Comparison of ENCODE assay signal across 8 cellular contexts in the genomic region with DNA sequence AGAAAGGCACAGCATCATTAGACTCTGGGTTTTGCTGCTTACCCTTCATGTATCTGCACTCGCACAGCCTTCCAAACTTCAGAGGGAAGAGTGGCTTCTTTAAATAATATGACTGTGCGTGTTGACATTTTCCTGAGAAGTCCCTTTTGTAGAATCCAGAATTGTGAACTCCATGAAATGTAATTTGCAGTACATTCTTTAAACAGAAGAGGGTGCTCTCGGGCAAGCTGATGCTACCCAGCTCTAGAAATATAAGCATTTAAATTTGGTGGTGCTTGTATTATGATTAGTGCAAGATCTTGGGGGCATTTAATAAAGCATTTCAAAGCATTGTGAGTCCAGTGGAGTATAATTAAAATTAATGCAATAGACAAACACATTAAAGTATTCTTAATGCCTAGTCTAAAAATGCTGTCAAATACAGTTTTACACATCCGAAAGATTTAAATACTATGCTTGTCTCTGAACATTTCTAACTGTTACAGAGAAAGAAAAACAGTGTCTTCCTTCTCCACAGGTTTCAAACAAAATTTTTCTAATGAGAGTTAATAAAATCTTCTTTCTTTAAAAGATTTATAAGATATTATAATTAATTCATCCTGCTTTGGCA. TPM values are rescaled to one million over a fixed set of nuclear protein-coding genes. Genes with fewer than 3 reads are reported as not detected.
DNase-seq lines count a peak whose midpoint lies in the region; ATAC-seq and TF ChIP-seq lines count a peak whose summit lies in the region.

No MANE protein-coding gene starts in this region.

- H3K27ac Mint-ChIP-seq in progenitor cell of endocrine pancreas, result no peak overlapping the region
- no peak overlapping the region for H3K27ac Mint-ChIP-seq in activated CD4-positive, alpha-beta memory T cell treated with anti-CD3 and anti-CD28 coated beads for 36 hours

- no peaks in the 10 kb centered on the region for H4K20me1 ChIP-seq in IMR-90 (ENCODE audit: insufficient read depth, low read length)

- H3K4me1 Mint-ChIP-seq in progenitor cell of endocrine pancreas (ENCODE audit: low read depth), result peaks cover 2% of the 10 kb centered on the region
- H3K4me1 Mint-ChIP-seq in activated CD4-positive, alpha-beta memory T cell treated with anti-CD3 and anti-CD28 coated beads for 36 hours (ENCODE audit: low read depth), result no peaks in the 10 kb centered on the region

- H3K4me3 ChIP-seq in IMR-90 (ENCODE audit: insufficient read depth, low read depth, low read length), result no peak overlapping the region
- no peak overlapping the region for H3K4me3 ChIP-seq in esophagus muscularis mucosa

- no peaks in the 10 kb centered on the region for H3K9me1 ChIP-seq in IMR-90 (ENCODE audit: insufficient read depth, low read length)

- H2AK9ac ChIP-seq in IMR-90 (replicated peaks; ENCODE audit: low read depth, low read length, poor library complexity), result no peak overlapping the region

- H4K91ac ChIP-seq in IMR-90 (ENCODE audit: insufficient read depth, low read depth, low read length), result 0 out of 2 replicates have a peak overlapping the region, but pooled peaks have one; percentile 58

- peak overlapping the region; percentile 52; the same call in 1 of the 2 replicates for H2BK20ac ChIP-seq in IMR-90 (ENCODE audit: low read depth, low read length)

- H3K9me3 Mint-ChIP-seq in progenitor cell of endocrine pancreas (ENCODE audit: low read depth), result no peaks in the 10 kb centered on the region
- no peaks in the 10 kb centered on the region for H3K9me3 Mint-ChIP-seq in activated CD4-positive, alpha-beta memory T cell treated with anti-CD3 and anti-CD28 coated beads for 36 hours

- intact Hi-C loops in IMR-90 (cut with micrococcal nuclease), result loop anchor here (1.0 to 5.0 kb wide), 10 partner anchors 92 to 1892 kb away; no protein-coding TSS in a partner anchor
- intact Hi-C loops in esophagus muscularis mucosa (cut with DNase I), result loop anchor here (2.0 kb wide), 1 partner anchor 126 kb away; no protein-coding TSS in a partner anchor
- intact Hi-C loops in activated CD4-positive, alpha-beta memory T cell treated with anti-CD3 and anti-CD28 coated beads for 36 hours (cut with micrococcal nuclease), result loop anchor here (5.0 kb wide), 3 partner anchors 347 to 1892 kb away; no protein-coding TSS in a partner anchor

- 0% methylated on average over 1 of the region's 4 CpGs; no CpG with 5 or more reads in 1 of the 2 experiments for WGBS in IMR-90 (ENCODE audit: extremely low coverage in 2 of 2, insufficient read length in 1 of 2), 2 experiments
- 29% methylated on average over 4 of the region's 4 CpGs for WGBS in esophagus muscularis mucosa

- no peak for TF ChIP-seq EP300 in esophagus muscularis mucosa (IDR thresholded peaks at IDR 0.05)

- no peak overlapping the region for H3K4me2 ChIP-seq in IMR-90 (ENCODE audit: low read depth, low read length)

- peak overlapping the region; percentile 77 for H2AFZ ChIP-seq in IMR-90 (replicated peaks; ENCODE audit: low read length, poor library complexity)

- POLR2A ChIA-PET in IMR-90 (lab: Charles Lee; ENCODE audit: unreplicated experiment), result interaction anchor here (0.5 kb wide), 1 partner anchor 1436 kb away, joined by 11 read pairs; no protein-coding TSS in a partner anchor
- POLR2A ChIA-PET in activated CD4-positive, alpha-beta memory T cell treated with anti-CD3 and anti-CD28 coated beads for 36 hours (lab: Charles Lee), result no interaction called here

- H2BK120ac ChIP-seq in IMR-90 (ENCODE audit: low read depth, low read length), result peak overlapping the region; percentile 68; the same call in 1 of the 2 replicates

- H2AK5ac ChIP-seq in IMR-90 (ENCODE audit: low read depth, low read length), result 0 out of 2 replicates have a peak overlapping the region, but pooled peaks have one; percentile 75

- H3K27me3 ChIP-seq in IMR-90 (ENCODE audit: control insufficient read depth, insufficient read depth, low read length) (no peaks in the 10 kb centered on the region), esophagus muscularis mucosa (no peaks in the 10 kb centered on the region)

- in situ Hi-C loops in IMR-90 (cut with MboI; ENCODE audit: low sequenced_read_pairs), result loop anchor here (5.0 to 10.0 kb wide), 2 partner anchors 344 to 1892 kb away; no protein-coding TSS in a partner anchor

- no peak overlapping the region for H4K5ac ChIP-seq in IMR-90 (ENCODE audit: low read depth, low read length)

- BruUV-seq in IMR-90 (replicated peaks; lab: Mats Ljungman, UMichigan), result no TSS peak

- CTCF ChIA-PET in IMR-90 (lab: Yijun Ruan, JAX), result interaction anchor here (1.4 kb wide), 2 partner anchors 128 to 1802 kb away, joined by 3 to 4 read pairs; no protein-coding TSS in a partner anchor
- CTCF ChIA-PET in activated CD4-positive, alpha-beta memory T cell treated with anti-CD3 and anti-CD28 coated beads for 36 hours (lab: Charles Lee), result interaction anchor here (1.0 to 1.6 kb wide), 2 partner anchors 9 to 17 kb away, joined by 4 to 5 read pairs; a partner anchor contains a TSS

- H3K79me1 ChIP-seq in IMR-90 (ENCODE audit: low read depth in 1 of 2, low read length in 2 of 2), result no peaks in the 10 kb centered on the region

- peak overlapping the region; percentile 83 for H2BK5ac ChIP-seq in IMR-90 (ENCODE audit: low read depth, low read length, poor library complexity, severe bottlenecking)

- peaks cover 3% of the 10 kb centered on the region; the same call in 1 of the 2 replicates for H3K36me3 ChIP-seq in IMR-90 (ENCODE audit: control insufficient read depth, insufficient read depth, low read length)
- H3K36me3 ChIP-seq in esophagus muscularis mucosa, result peaks cover 11 to 38% (median 20%) of the 10 kb centered on the region in 4 donors

- no peak overlapping the region for H3K4me3 Mint-ChIP-seq in progenitor cell of endocrine pancreas (ENCODE audit: low read depth)
- no peak overlapping the region for H3K4me3 Mint-ChIP-seq in activated CD4-positive, alpha-beta memory T cell treated with anti-CD3 and anti-CD28 coated beads for 36 hours

- H3K4me1 ChIP-seq in IMR-90 (ENCODE audit: control insufficient read depth, insufficient read depth, low read length), result peaks cover 7% of the 10 kb centered on the region
- H3K4me1 ChIP-seq in esophagus muscularis mucosa, result peaks cover 0 to 38% (median 34%) of the 10 kb centered on the region in 4 donors

- no peak overlapping the region for H2BK15ac ChIP-seq in IMR-90 (ENCODE audit: low read depth, low read length)

- H3K9ac ChIP-seq in IMR-90 (ENCODE audit: low read depth, low read length), result peak overlapping the region; percentile 78; the same call in 1 of the 2 replicates

- dilution Hi-C loops in IMR-90 (cut with HindIII; ENCODE audit: low sequenced_read_pairs, unreplicated experiment), result no loop called here

- H3K9me3 ChIP-seq in IMR-90 (ENCODE audit: control insufficient read depth, insufficient read depth, low read length), result no peaks in the 10 kb centered on the region
- no peaks in the 10 kb centered on the region for H3K9me3 ChIP-seq in esophagus muscularis mucosa

- DNase-seq in NCI-H1436 (lab: John Stamatoyannopoulos, UW), result peak; percentile 49
- no peak for DNase-seq in NCI-H1436 treated with DMSO at 0.1 percent for 48 hours (lab: John Stamatoyannopoulos, UW)
- DNase-seq in IMR-90, result peak; percentile 67
- DNase-seq in RKO (ENCODE audit: low spot score), result peak; percentile 52
- DNase-seq in esophagus muscularis mucosa (ENCODE audit: extremely low spot score), result no peak
- no peak for DNase-seq in progenitor cell of endocrine pancreas (ENCODE audit: low spot score, unreplicated experiment)
- DNase-seq in activated CD4-positive, CD25-positive, alpha-beta regulatory T cell (lab: John Stamatoyannopoulos, UW), result no peak
- DNase-seq in activated CD4-positive, alpha-beta memory T cell treated with anti-CD3 and anti-CD28 coated beads for 36 hours, result no peak

- no peak for TF ChIP-seq POLR2A in IMR-90 (IDR thresholded peaks at IDR 0.05; ENCODE audit: low read depth, low read length)
- TF ChIP-seq POLR2A in esophagus muscularis mucosa (IDR thresholded peaks at IDR 0.05; ENCODE audit: low read depth), result no peak

- peak; percentile 86 for ATAC-seq in IMR-90 (ENCODE audit: low read depth)

- peak; percentile 94 for TF ChIP-seq RAD21 in IMR-90 (IDR thresholded peaks at IDR 0.05; ENCODE audit: low read length)

- 0 out of 4 replicates have a peak overlapping the region, but pooled peaks of 1 of the 2 experiments have one; percentile 52 for H4K8ac ChIP-seq in IMR-90 (ENCODE audit: low read depth in 2 of 2, low read length in 2 of 2)

- H3K56ac ChIP-seq in IMR-90 (ENCODE audit: extremely low read depth, insufficient read depth, low read length), result no peak overlapping the region

- peak overlapping the region; percentile 66 for H3K27ac ChIP-seq in IMR-90 (ENCODE audit: insufficient read depth, low read length)
- peak overlapping the region in 3 of 4 donors; percentile 5 to 30 (median 29) for H3K27ac ChIP-seq in esophagus muscularis mucosa (replicated peaks in 1 of 4)

- H3K27me3 Mint-ChIP-seq in progenitor cell of endocrine pancreas, result no peaks in the 10 kb centered on the region
- peaks cover 4% of the 10 kb centered on the region for H3K27me3 Mint-ChIP-seq in activated CD4-positive, alpha-beta memory T cell treated with anti-CD3 and anti-CD28 coated beads for 36 hours

- TF ChIP-seq CTCF in IMR-90 (conservative IDR thresholded peaks at IDR 0.05; ENCODE audit: low read depth, low read length), result peak; percentile 85
- TF ChIP-seq CTCF in esophagus muscularis mucosa (IDR thresholded peaks at IDR 0.05), result peak; percentile 56 to 77 (median 75)
- TF ChIP-seq CTCF in progenitor cell of endocrine pancreas (IDR thresholded peaks at IDR 0.05; ENCODE audit: unreplicated experiment), result peak; percentile 76

- peak overlapping the region; percentile 47; the same call in 1 of the 2 replicates for H3K4ac ChIP-seq in IMR-90 (ENCODE audit: low read depth, low read length)

- no peak overlapping the region for H3K23ac ChIP-seq in IMR-90 (ENCODE audit: low read depth, low read length)

- H3K36me3 Mint-ChIP-seq in progenitor cell of endocrine pancreas (ENCODE audit: insufficient read depth), result no peaks in the 10 kb centered on the region
- H3K36me3 Mint-ChIP-seq in activated CD4-positive, alpha-beta memory T cell treated with anti-CD3 and anti-CD28 coated beads for 36 hours, result no peaks in the 10 kb centered on the region

- H3K14ac ChIP-seq in IMR-90 (replicated peaks; ENCODE audit: low read depth, low read length), result 0 out of 2 replicates have a peak overlapping the region, but pooled peaks have one; percentile 50

- no peak overlapping the region for H3K18ac ChIP-seq in IMR-90 (ENCODE audit: low read depth, low read length)

TF ChIP-seq in IMR-90, 13 proteins besides CTCF, POLR2A, EP300 and RAD21:
- TF ChIP-seq MXI1 (IDR thresholded peaks at IDR 0.05; ENCODE audit: borderline replicate concordance, low read depth, low read length) (no peak), SMC3 (IDR thresholded peaks at IDR 0.05; ENCODE audit: low read depth, low read length) (peak; percentile 84)
TF ChIP-seq in IMR-90: peak in this region for 1.

RNA-seq across cellular contexts. Expression of a gene that starts 17.3 kb away (rescaled TPM):
- total RNA-seq in IMR-90 (2012; rRNA removed) (not detected in 2 replicates), esophagus muscularis mucosa (10 to 100 TPM; 11.8 to 39.5 (median 18.7) TPM), progenitor cell of endocrine pancreas (not detected in 2 replicates)
- polyA plus RNA-seq in IMR-90 (2012; rRNA removed), result not detected in 2 replicates
- not detected in 2 replicates for polyA plus RNA-seq in IMR-90 (2012; cell fraction: cytosol; rRNA removed)
- 0.30 TPM in 1 of 2 replicates, not detected in the other for polyA plus RNA-seq in IMR-90 (2012; cell fraction: nucleus; rRNA removed; ENCODE audit: low replicate concordance)
- total RNA-seq in activated CD4-positive, alpha-beta memory T cell treated with anti-CD3 and anti-CD28 coated beads for 36 hours, result not detected

Comparison
In these comparisons a context has a peak if more than half of its experiments do, and no peak if none do; other contexts are left out.
1. DNase-seq: peak in NCI-H1436 (single experiment), IMR-90 (single experiment) and RKO (single experiment); none in NCI-H1436 treated with DMSO at 0.1 percent for 48 hours (single experiment), esophagus muscularis mucosa (single experiment), progenitor cell of endocrine pancreas (single experiment), activated CD4-positive, CD25-positive, alpha-beta regulatory T cell (0 of 4) and activated CD4-positive, alpha-beta memory T cell treated with anti-CD3 and anti-CD28 coated beads for 36 hours (single experiment).
2. RNA of a gene that starts 17.3 kb away (total RNA-seq): 11.8 to 39.5 TPM in esophagus muscularis mucosa; not detected in IMR-90, not detected in progenitor cell of endocrine pancreas and not detected in activated CD4-positive, alpha-beta memory T cell treated with anti-CD3 and anti-CD28 coated beads for 36 hours; every median in the first group is over 10 times any median in the second.
3. Peak in every context shown above with its lines, with median percentiles within 50 percentile points of each other: CTCF ChIP-seq.